9 cellular contexts compared by ENCODE assay signal in genomic region chr14:76917158-76917596, GRCh38.
A peak's percentile ranks its signal among the peaks of the same experiment; 100 is the strongest.
DNase-seq lines count a peak whose midpoint lies in the region; ATAC-seq and TF ChIP-seq lines count a peak whose summit lies in the region.
"Had no signal": no experiment of that assay in that cellular context is flagged by ENCODE, and none has a peak within 500 bp of the region (broad histone marks: within the 10 kb centered on the region; RNA-seq: fewer than 3 reads in every experiment).

No MANE protein-coding gene starts in this region.

- intact Hi-C loops in Calu3 (cut with micrococcal nuclease; ENCODE audit: unreplicated experiment): loop anchor here (5.0 kb wide), 1 partner anchor 45 kb away; no protein-coding TSS in a partner anchor
- intact Hi-C loops in posterior vena cava (cut with DNase I): loop anchor here in 1 of 2 donors (5.0 kb wide), 2 partner anchors 40 to 110 kb away; partner anchors contain the start of gene IRF2BPL

- no peaks in the 10 kb centered on the region for H3K27me3 Mint-ChIP-seq in Calu3 (ENCODE audit: unreplicated experiment)

- CTCF ChIA-PET in Calu3 (lab: Charles Lee): interaction anchor here (2.0 kb wide), 1 partner anchor 45 kb away, joined by 9 read pairs; no protein-coding TSS in a partner anchor

- peaks cover 17% of the 10 kb centered on the region for H3K36me3 Mint-ChIP-seq in Calu3 (ENCODE audit: insufficient read depth, unreplicated experiment)
- H3K36me3 Mint-ChIP-seq: IgD-negative memory B cell had no signal

- no peak overlapping the region for H3K4me3 ChIP-seq in foreskin fibroblast (ENCODE audit: low read depth in 1 of 2, low read length in 2 of 2)

- ATAC-seq in HG02610 (IDR thresholded peaks at IDR 0.05; ENCODE audit: unreplicated experiment): no peak
- no peak for ATAC-seq in HG02938 (IDR thresholded peaks at IDR 0.05; ENCODE audit: unreplicated experiment)

- H3K27ac Mint-ChIP-seq in Calu3 (ENCODE audit: unreplicated experiment): no peak overlapping the region

- DNase-seq in Calu3 (peak; percentile 65), SK-N-DZ (ENCODE audit: low spot score) (peak; percentile 84), foreskin fibroblast (peak; percentile 66 to 87), posterior vena cava (ENCODE audit: low spot score) (peak; percentile 83), NCI-H2029 treated with DMSO at 0.1 percent for 48 hours (lab: John Stamatoyannopoulos, UW) (no peak)

- H3K4me3 Mint-ChIP-seq in Calu3 (ENCODE audit: low read depth, unreplicated experiment): no peak overlapping the region

- TF ChIP-seq CTCF in Calu3 (IDR thresholded peaks at IDR 0.05; ENCODE audit: unreplicated experiment): peak; percentile 23
- peak; percentile 63 for TF ChIP-seq CTCF in LNCAP (IDR thresholded peaks at IDR 0.05)
- peak; percentile 82 for TF ChIP-seq CTCF in foreskin fibroblast (IDR thresholded peaks at IDR 0.05; ENCODE audit: low read depth, low read length)

- BruUV-seq in Calu3 (replicated peaks; lab: Mats Ljungman, UMichigan): no TSS peak

- no peaks in the 10 kb centered on the region for H3K9me3 Mint-ChIP-seq in Calu3 (ENCODE audit: low read depth, unreplicated experiment)
- H3K9me3 Mint-ChIP-seq: IgD-negative memory B cell had no signal

- peaks cover 63% of the 10 kb centered on the region for H3K4me1 Mint-ChIP-seq in Calu3 (ENCODE audit: low read depth, unreplicated experiment)

Comparison
In these comparisons a context has a peak if more than half of its experiments do, and no peak if none do; other contexts are left out.
1. CTCF ChIP-seq: peak in every context shown above with its lines; median percentile 82 in foreskin fibroblast; 63 in LNCAP; 23 in Calu3.